28 cellular contexts compared by ENCODE assay signal in genomic region chr19:21496876-21497275, GRCh38.
"Had no signal": no experiment of that assay in that cellular context is flagged by ENCODE, and none has a peak within 500 bp of the region (broad histone marks: within the 10 kb centered on the region; RNA-seq: fewer than 3 reads in every experiment).

No MANE protein-coding gene starts in this region.

- H3K4me1 Mint-ChIP-seq: stimulated activated effector memory CD8-positive, alpha-beta T cell treated with anti-CD3 and anti-CD28 coated beads, Interleukin-12 subunit alpha, Interleukin-12 subunit beta, amount 100 ng/mL, for 72 hours; stimulated activated memory B cell treated with anti-CD40 and anti-IgM and Interleukin-4, amounts not matched to agents 10 μg/mL and 1 μg/mL and 100 μg/mL, for 72 hours; stimulated activated naive B cell treated with anti-CD40 and anti-IgM and Interleukin-4, amounts not matched to agents 10 μg/mL and 1 μg/mL and 100 μg/mL, for 72 hours; stimulated activated naive CD8-positive, alpha-beta T cell treated with anti-CD3 and anti-CD28 coated beads, Interleukin-15, amount 100 ng/mL, for 72 hours had no signal

- H3K27me3 ChIP-seq: stomach, suprapubic skin, testis, thyroid gland, tibial artery, tibial nerve, transverse colon, upper lobe of left lung, upper lobe of right lung, uterus, vagina had no signal

- H3K27ac ChIP-seq: stomach, suprapubic skin, testis, thoracic aorta, thyroid gland, tibial artery, tibial nerve, transverse colon, upper lobe of left lung, upper lobe of right lung, uterus, vagina had no signal

- H3K36me3 ChIP-seq: stomach, suprapubic skin, thoracic aorta, thyroid gland, tibial artery, tibial nerve, transverse colon, upper lobe of left lung, upper lobe of right lung, uterus, vagina had no signal

- H3K9me3 ChIP-seq: suprapubic skin, testis, thoracic aorta, thyroid gland, tibial artery, tibial nerve, transverse colon, upper lobe of left lung, upper lobe of right lung, uterus, vagina had no signal

- FAIRE-seq: urothelium cell line had no signal

- H3K36me3 Mint-ChIP-seq: stimulated activated effector memory CD8-positive, alpha-beta T cell treated with anti-CD3 and anti-CD28 coated beads, Interleukin-12 subunit alpha, Interleukin-12 subunit beta, amount 100 ng/mL, for 72 hours; stimulated activated memory B cell treated with anti-CD40 and anti-IgM and Interleukin-4, amounts not matched to agents 10 μg/mL and 1 μg/mL and 100 μg/mL, for 72 hours had no signal

- H3K27me3 Mint-ChIP-seq: stimulated activated memory B cell treated with anti-CD40 and anti-IgM and Interleukin-4, amounts not matched to agents 10 μg/mL and 1 μg/mL and 100 μg/mL, for 72 hours; stimulated activated naive B cell treated with anti-CD40 and anti-IgM and Interleukin-4, amounts not matched to agents 10 μg/mL and 1 μg/mL and 100 μg/mL, for 72 hours; stimulated activated naive CD8-positive, alpha-beta T cell treated with anti-CD3 and anti-CD28 coated beads, Interleukin-15, amount 100 ng/mL, for 72 hours; stimulated activated naive CD8-positive, alpha-beta T cell treated with anti-CD3 and anti-CD28 coated beads, Interleukin-15, Interleukin-2, amounts not matched to agents 100 ng/mL and 50 ng/mL, for 24 hours; type B pancreatic cell had no signal

- H3K4me1 ChIP-seq: stomach, suprapubic skin, testis, thyroid gland, tibial artery, tibial nerve, transverse colon, upper lobe of left lung, upper lobe of right lung, uterus, vagina had no signal

- H3K4me3 ChIP-seq: stomach, suprapubic skin, testis, thoracic aorta, thyroid gland, tibial artery, tibial nerve, transverse colon, upper lobe of left lung, upper lobe of right lung, uterus, vagina had no signal

- H3K4me3 Mint-ChIP-seq: stimulated activated effector memory CD8-positive, alpha-beta T cell treated with anti-CD3 and anti-CD28 coated beads, Interleukin-12 subunit alpha, Interleukin-12 subunit beta, amount 100 ng/mL, for 72 hours; stimulated activated memory B cell treated with anti-CD40 and anti-IgM and Interleukin-4, amounts not matched to agents 10 μg/mL and 1 μg/mL and 100 μg/mL, for 72 hours; stimulated activated naive B cell treated with anti-CD40 and anti-IgM and Interleukin-4, amounts not matched to agents 10 μg/mL and 1 μg/mL and 100 μg/mL, for 72 hours; stimulated activated naive CD8-positive, alpha-beta T cell treated with anti-CD3 and anti-CD28 coated beads, Interleukin-15, amount 100 ng/mL, for 72 hours; stimulated activated naive CD8-positive, alpha-beta T cell treated with anti-CD3 and anti-CD28 coated beads, Interleukin-15, Interleukin-2, amounts not matched to agents 100 ng/mL and 50 ng/mL, for 24 hours; type B pancreatic cell had no signal

- H3K9me3 Mint-ChIP-seq: stimulated activated effector memory CD8-positive, alpha-beta T cell treated with anti-CD3 and anti-CD28 coated beads, Interleukin-12 subunit alpha, Interleukin-12 subunit beta, amount 100 ng/mL, for 72 hours; stimulated activated memory B cell treated with anti-CD40 and anti-IgM and Interleukin-4, amounts not matched to agents 10 μg/mL and 1 μg/mL and 100 μg/mL, for 72 hours; type B pancreatic cell had no signal

- H3K27ac Mint-ChIP-seq: stimulated activated effector memory CD8-positive, alpha-beta T cell treated with anti-CD3 and anti-CD28 coated beads, Interleukin-12 subunit alpha, Interleukin-12 subunit beta, amount 100 ng/mL, for 72 hours; stimulated activated memory B cell treated with anti-CD40 and anti-IgM and Interleukin-4, amounts not matched to agents 10 μg/mL and 1 μg/mL and 100 μg/mL, for 72 hours; stimulated activated naive B cell treated with anti-CD40 and anti-IgM and Interleukin-4, amounts not matched to agents 10 μg/mL and 1 μg/mL and 100 μg/mL, for 72 hours; stimulated activated naive CD8-positive, alpha-beta T cell treated with anti-CD3 and anti-CD28 coated beads, Interleukin-15, amount 100 ng/mL, for 72 hours; stimulated activated naive CD8-positive, alpha-beta T cell treated with anti-CD3 and anti-CD28 coated beads, Interleukin-15, Interleukin-2, amounts not matched to agents 100 ng/mL and 50 ng/mL, for 24 hours; type B pancreatic cell had no signal

- ATAC-seq: stimulated activated effector memory CD8-positive, alpha-beta T cell treated with anti-CD3 and anti-CD28 coated beads, Interleukin-12 subunit alpha, Interleukin-12 subunit beta, amount 100 ng/mL, for 72 hours; stimulated activated memory B cell treated with anti-CD40 and anti-IgM and Interleukin-4, amounts not matched to agents 10 μg/mL and 1 μg/mL and 100 μg/mL, for 72 hours; stimulated activated naive B cell treated with anti-CD40 and anti-IgM and Interleukin-4, amounts not matched to agents 10 μg/mL and 1 μg/mL and 100 μg/mL, for 72 hours; stimulated activated naive CD8-positive, alpha-beta T cell treated with anti-CD3 and anti-CD28 coated beads, Interleukin-15, amount 100 ng/mL, for 72 hours; stimulated activated naive CD8-positive, alpha-beta T cell treated with anti-CD3 and anti-CD28 coated beads, Interleukin-15, Interleukin-2, amounts not matched to agents 100 U/mL and 50 U/mL, for 24 hours; upper lobe of right lung had no signal

- DNase-seq: stimulated activated CD4-positive, alpha-beta T cell treated with anti-CD3 and anti-CD28 coated beads, Interleukin-2, amount 100 ng/mL, for 48 hours; stimulated activated CD4-positive, alpha-beta T cell treated with anti-CD3 and anti-CD28 coated beads, Interleukin-4, amount 100 ng/mL, for 1 hour; stimulated activated CD4-positive, alpha-beta T cell treated with anti-CD3 and anti-CD28 coated beads, Interleukin-4, amount 100 ng/mL, for 24 hours; stimulated activated CD4-positive, alpha-beta T cell treated with anti-CD3 and anti-CD28 coated beads, Interleukin-4, amount 100 ng/mL, for 4 hours; stimulated activated CD8-positive, alpha-beta memory T cell treated with anti-CD3 and anti-CD28 coated beads, Interleukin-4, amount 100 ng/mL, for 48 hours; stimulated activated naive B cell treated with anti-CD40 and anti-IgM and Interleukin-4, amounts not matched to agents 10 μg/mL and 1 μg/mL and 100 μg/mL, for 72 hours; stimulated activated naive CD4-positive, alpha-beta T cell; stimulated activated naive CD4-positive, alpha-beta T cell treated with Interleukin-2 at 50 U/mL for 16 hours; stimulated activated naive CD8-positive, alpha-beta T cell treated with anti-CD3 and anti-CD28 coated beads, Interleukin-15, amount 100 ng/mL, for 72 hours; stimulated activated naive CD8-positive, alpha-beta T cell treated with anti-CD3 and anti-CD28 coated beads, Interleukin-15, Interleukin-2, amounts not matched to agents 100 U/mL and 50 U/mL, for 24 hours; stomach; substantia nigra; testis; thyroid gland; tibial artery; transverse colon; upper lobe of left lung; upper lobe of right lung; uterus had no signal
